21 cellular contexts compared by ENCODE assay signal in genomic region chr9:17318821-17319320, GRCh38.
DNase-seq lines count a peak whose midpoint lies in the region; ATAC-seq, FAIRE-seq and TF ChIP-seq lines count a peak whose summit lies in the region.
"Had no signal": no experiment of that assay in that cellular context is flagged by ENCODE, and none has a peak within 500 bp of the region (broad histone marks: within the 10 kb centered on the region; RNA-seq: fewer than 3 reads in every experiment).

No MANE protein-coding gene starts in this region.

- H3F3A ChIP-seq in MM.1S (ENCODE audit: insufficient read depth, low read length): no peaks in the 10 kb centered on the region

- FAIRE-seq in H54 (lab: Jason Lieb, UNC): no peak
- FAIRE-seq: A204.1, GM12891, GM18507 had no signal

- no peak for TF ChIP-seq CTCF in AG10803 (conservative IDR thresholded peaks at IDR 0.05; ENCODE audit: low read length)
- no peak for TF ChIP-seq CTCF in fibroblast of pulmonary artery (IDR thresholded peaks at IDR 0.05; ENCODE audit: low read length, missing control alignments)
- TF ChIP-seq CTCF in MM.1S (IDR thresholded peaks at IDR 0.05; ENCODE audit: low read length): no peak

- H3K4me3 ChIP-seq in AG10803 (ENCODE audit: low read length) (no peak overlapping the region), fibroblast of pulmonary artery (replicated peaks; ENCODE audit: low read depth, low read length) (no peak overlapping the region), MM.1S (ENCODE audit: low read length) (no peak overlapping the region)
- H3K4me3 ChIP-seq: GM23338, PC-9 had no signal

- no peak overlapping the region for H3K27ac ChIP-seq in MM.1S (ENCODE audit: low read length)
- H3K27ac ChIP-seq: PC-9 had no signal

- no peaks in the 10 kb centered on the region for H3K79me2 ChIP-seq in MM.1S (ENCODE audit: low read length)

- H3K9me2 ChIP-seq in MM.1S (replicated peaks; ENCODE audit: insufficient read depth, low read length): no peaks in the 10 kb centered on the region

- H3K4me2 ChIP-seq in MM.1S (ENCODE audit: low read depth, low read length): no peak overlapping the region
- H3K4me2 ChIP-seq: GM23338, PC-9 had no signal

- no peak for ATAC-seq in HG02678 (IDR thresholded peaks at IDR 0.05; ENCODE audit: unreplicated experiment)
- ATAC-seq: GM23338 had no signal

- no peaks in the 10 kb centered on the region for H3K27me3 ChIP-seq in MM.1S (replicated peaks; ENCODE audit: insufficient read depth, low read length)

- TF ChIP-seq POLR2A in H54 (IDR thresholded peaks at IDR 0.05; ENCODE audit: low read depth, low read length): no peak

- no peak overlapping the region for H3K9ac ChIP-seq in MM.1S (ENCODE audit: low read length)

- peak; percentile 38 for DNase-seq in AG10803 (ENCODE audit: low read depth)
- DNase-seq in HCEC 1CT: peak; percentile 42
- peak; percentile 79 for DNase-seq in amniotic epithelial cell (ENCODE audit: low read depth)
- DNase-seq in fibroblast of pulmonary artery (ENCODE audit: low read depth): peak; percentile 26
- no peak for DNase-seq in H54 (ENCODE audit: insufficient read length, low spot score)
- DNase-seq in MM.1S: no peak
- no peak for DNase-seq in activated CD4-positive, alpha-beta T cell treated with anti-CD3 and anti-CD28 coated beads, Interleukin-2, amount 50 U/mL, for 4 hours
- DNase-seq: COR-L47, DMS53, NCI-H1048, NCI-H1436 treated with DMSO at 0.1 percent for 48 hours, NCI-H2029 treated with DMSO at 0.1 percent for 48 hours, NCI-H2171 treated with DMSO at 0.1 percent for 48 hours, NCI-H510A, NCI-H82, PC-9 had no signal

- no peak overlapping the region for H2AFZ ChIP-seq in MM.1S (ENCODE audit: low read length)
- H2AFZ ChIP-seq: GM23338, PC-9 had no signal

- H3K36me3 ChIP-seq in MM.1S (replicated peaks; ENCODE audit: insufficient read depth, low read length): no peaks in the 10 kb centered on the region

- H3K9me3 ChIP-seq in MM.1S (replicated peaks; ENCODE audit: insufficient read depth, low read length): no peaks in the 10 kb centered on the region

- H4K20me1 ChIP-seq in MM.1S (ENCODE audit: insufficient read depth, low read length): no peaks in the 10 kb centered on the region

- H3K4me1 ChIP-seq in MM.1S (ENCODE audit: low read length): no peaks in the 10 kb centered on the region

Comparison
In these comparisons a context has a peak if more than half of its experiments do, and no peak if none do; other contexts are left out.
1. DNase-seq: peak in AG10803 (single experiment), HCEC 1CT (single experiment), amniotic epithelial cell (single experiment) and fibroblast of pulmonary artery (single experiment); none in H54 (single experiment), MM.1S (single experiment) and activated CD4-positive, alpha-beta T cell treated with anti-CD3 and anti-CD28 coated beads, Interleukin-2, amount 50 U/mL, for 4 hours (0 of 2).